ENCODE assay signal across 30 cellular contexts in the genomic region with DNA sequence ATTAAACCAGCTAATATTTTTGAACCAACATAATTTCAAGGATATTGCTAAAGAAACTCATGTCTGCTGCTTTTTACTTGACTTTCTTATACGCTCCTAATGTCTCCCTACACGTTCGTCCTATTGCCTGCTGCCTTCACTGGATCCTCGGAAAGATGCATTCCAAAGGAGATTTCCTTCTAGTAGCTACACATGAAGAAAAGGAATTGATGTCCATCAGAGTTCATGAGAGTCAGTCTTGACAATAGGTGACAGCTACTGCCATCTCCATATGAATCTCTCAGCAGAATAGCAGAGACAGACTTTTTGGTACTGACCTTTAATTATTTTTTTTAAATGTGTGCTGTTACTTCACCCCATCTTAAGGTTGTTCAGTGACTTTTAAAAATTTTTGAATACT. TPM values are rescaled to one million over a fixed set of nuclear protein-coding genes. Genes with fewer than 3 reads are reported as not detected.
"Had no signal": no experiment of that assay in that cellular context is flagged by ENCODE, and none has a peak within 500 bp of the region (broad histone marks: within the 10 kb centered on the region; RNA-seq: fewer than 3 reads in every experiment).

No MANE protein-coding gene starts in this region.

- H3K36me3 ChIP-seq: colonic mucosa, esophagus squamous epithelium, gastrocnemius medialis, heart right ventricle, left lung, lower lobe of right lung had no signal

- H3K9me3 Mint-ChIP-seq: dendritic cell treated with granulocyte-macrophage colony-stimulating factor and Interleukin-4, amounts not matched to agents 40 ng/mL and 50 ng/mL, for 4 days; effector memory CD8-positive, alpha-beta T cell had no signal

- H3K27ac ChIP-seq: colonic mucosa, epithelial cell of prostate, esophagus squamous epithelium, gastrocnemius medialis, heart right ventricle, left lung, lower lobe of right lung had no signal

- H3K36me3 Mint-ChIP-seq: mesothelial cell of epicardium had no signal

- DNase-seq: colonic mucosa; cortex of kidney; effector CD8-positive, alpha-beta T cell; effector memory CD8-positive, alpha-beta T cell; endodermal cell; erythroblast; esophagus squamous epithelium; foreskin fibroblast; foreskin melanocyte; gastrocnemius medialis; glutamatergic neuron; head of caudate nucleus; heart right ventricle; hippocampal formation; left cardiac atrium; left lung; left ventricle myocardium superior; lower lobe of right lung; mesenchymal stem cell; mucosa of descending colon had no signal

- H3K4me1 ChIP-seq: colonic mucosa, esophagus squamous epithelium, gastrocnemius medialis, left lung, lower lobe of right lung had no signal

- H3K27me3 Mint-ChIP-seq: dendritic cell treated with granulocyte-macrophage colony-stimulating factor and Interleukin-4, amounts not matched to agents 40 ng/mL and 50 ng/mL, for 4 days had no signal

- H3K27me3 ChIP-seq: colonic mucosa, esophagus squamous epithelium, gastrocnemius medialis, heart right ventricle, left lung had no signal

- H3K4me1 Mint-ChIP-seq: endodermal cell had no signal

- H3K4me3 Mint-ChIP-seq: dendritic cell treated with granulocyte-macrophage colony-stimulating factor and Interleukin-4, amounts not matched to agents 40 ng/mL and 50 ng/mL, for 4 days; effector memory CD8-positive, alpha-beta T cell; endodermal cell; mesothelial cell of epicardium had no signal

- H3K27ac Mint-ChIP-seq: dendritic cell treated with granulocyte-macrophage colony-stimulating factor and Interleukin-4, amounts not matched to agents 40 ng/mL and 50 ng/mL, for 4 days; effector memory CD8-positive, alpha-beta T cell; endodermal cell; mesothelial cell of epicardium had no signal

- H3K9me3 ChIP-seq: colonic mucosa, esophagus squamous epithelium, gastrocnemius medialis, heart right ventricle, left lung, lower lobe of right lung, mucosa of descending colon had no signal

- H3K4me3 ChIP-seq: colonic mucosa, esophagus squamous epithelium, gastrocnemius medialis, heart right ventricle, left lung, lower lobe of right lung, mucosa of descending colon had no signal

RNA-seq across cellular contexts. Expression of a gene that starts 24.2 kb away (rescaled TPM):
- total RNA-seq: dermis microvascular lymphatic vessel endothelial cell, esophagus mucosa, gastrocnemius medialis, glomerular endothelial cell, kidney epithelial cell, left lung, left ventricle myocardium superior, lower lobe of right lung, lung microvascular endothelial cell, mesenteric fat pad, myocyte had no signal
